Comparison of ENCODE assay signal across 24 cellular contexts in genomic region chr16:52671560-52671959, GRCh38.
DNase-seq lines count a peak whose midpoint lies in the region; ATAC-seq, FAIRE-seq and TF ChIP-seq lines count a peak whose summit lies in the region.
"Had no signal": no experiment of that assay in that cellular context is flagged by ENCODE, and none has a peak within 500 bp of the region (broad histone marks: within the 10 kb centered on the region; RNA-seq: fewer than 3 reads in every experiment).

No MANE protein-coding gene starts in this region.

- FAIRE-seq in K562 (lab: Jason Lieb, UNC): no peak
- FAIRE-seq in pancreas (lab: Jason Lieb, UNC): peak; percentile 23
- FAIRE-seq: A204.1, GM12891, GM18507, H54 had no signal

- no peak overlapping the region for H3K4me2 ChIP-seq in K562 (ENCODE audit: insufficient read depth, low read length)
- H3K4me2 ChIP-seq: BLaER1, GM23338 had no signal

- ATAC-seq in K562 (no peak), pancreas (no peak)
- ATAC-seq: CD8-positive, alpha-beta T cell; GM23338 had no signal

- H3K9ac ChIP-seq in K562 (ENCODE audit: insufficient read depth in 1 of 2, low read depth in 2 of 2, low read length in 2 of 2): no peak overlapping the region
- H3K9ac ChIP-seq: BLaER1 had no signal

- no peaks in the 10 kb centered on the region for H3K27me3 ChIP-seq in K562 (ENCODE audit: control insufficient read depth in 2 of 2, insufficient read depth in 2 of 2, low read length in 2 of 2)
- H3K27me3 ChIP-seq in pancreas: no peaks in the 10 kb centered on the region
- H3K27me3 ChIP-seq: BLaER1 had no signal

- H3K27ac ChIP-seq in K562 (ENCODE audit: extremely low read depth, low read depth, low read length) (no peak overlapping the region), pancreas (no peak overlapping the region)
- H3K27ac ChIP-seq: 22Rv1, BLaER1, C4-2B had no signal

- WGBS in K562 (ENCODE audit: insufficient coverage, low coverage, missing lambda C conversion rate): 0% methylated on average over 1 of the region's 1 CpG
- 76 to 81% methylated on average over 1 of the region's 1 CpG for WGBS in pancreas, 2 donors

- no TSS peak for BruUV-seq in K562 (replicated peaks; lab: Mats Ljungman, UMichigan)

- no peaks in the 10 kb centered on the region for H3K79me2 ChIP-seq in K562 (ENCODE audit: control insufficient read depth, insufficient read depth, low read length)

- no peak overlapping the region for H2AFZ ChIP-seq in K562 (ENCODE audit: low read depth, low read length)
- H2AFZ ChIP-seq: GM23338 had no signal

- CTCF ChIA-PET in K562 (lab: Yijun Ruan, JAX; ENCODE audit: low intra/inter-chr PET ratio): no interaction called here

- H3K4me3 ChIP-seq in K562 (no peak overlapping the region), pancreas (no peak overlapping the region)
- H3K4me3 ChIP-seq: BLaER1, GM23338, HAP-1 had no signal

- DNase-seq in DMS 273 (lab: John Stamatoyannopoulos, UW; ENCODE audit: unreplicated experiment) (peak; percentile 12), DMS 273 treated with DMSO at 0.1 percent for 48 hours (lab: John Stamatoyannopoulos, UW) (no peak), NCI-H2171 treated with DMSO at 0.1 percent for 48 hours (lab: John Stamatoyannopoulos, UW) (peak; percentile 84), K562 (ENCODE audit: extremely low read depth in 1 of 4, low spot score in 3 of 4) (no peak), pancreas (no peak), KBM-7 (no peak), SHP77 treated with DMSO at 0.1 percent for 48 hours (lab: John Stamatoyannopoulos, UW) (no peak)
- DNase-seq in activated CD4-positive, alpha-beta T cell treated with anti-CD3 and anti-CD28 coated beads for 1 hour: no peak
- DNase-seq: Caco-2; CD4-positive, CD25-positive, alpha-beta regulatory T cell; CD8-positive, alpha-beta T cell; DMS53; DMS79 treated with DMSO at 0.1 percent for 48 hours; GF-D8; HFFc6 had no signal

- intact Hi-C loops in K562 (cut with micrococcal nuclease): no loop called here
- intact Hi-C loops in pancreas (cut with DNase I): no loop called here

- H3K36me3 ChIP-seq in K562 (ENCODE audit: control insufficient read depth, insufficient read depth, low read length) (no peaks in the 10 kb centered on the region), pancreas (no peaks in the 10 kb centered on the region)
- H3K36me3 ChIP-seq: BLaER1, HAP-1 had no signal

- H4K20me1 ChIP-seq in K562 (replicated peaks; ENCODE audit: control insufficient read depth, insufficient read depth, low read length): no peaks in the 10 kb centered on the region
- H4K20me1 ChIP-seq: BLaER1 had no signal

- H3K4me1 ChIP-seq in K562 (replicated peaks in 1 of 2; ENCODE audit: control insufficient read depth in 2 of 2, insufficient read depth in 2 of 2, low read length in 2 of 2) (no peaks in the 10 kb centered on the region), pancreas (no peaks in the 10 kb centered on the region)
- H3K4me1 ChIP-seq: BLaER1, Caco-2, HAP-1 had no signal

- no peak for TF ChIP-seq POLR2A in K562 (conservative IDR thresholded peaks at IDR 0.05)

- no peak for TF ChIP-seq RAD21 in K562 (CRISPR knock-in tag; conservative IDR thresholded peaks at IDR 0.05 in 1 of 2, IDR thresholded peaks at IDR 0.05 in 1 of 2)

- no peaks in the 10 kb centered on the region for H3K9me1 ChIP-seq in K562 (ENCODE audit: control insufficient read depth, insufficient read depth, low read length)

- TF ChIP-seq EP300 in K562 (IDR thresholded peaks at IDR 0.05; ENCODE audit: low read length): no peak

- in situ Hi-C loops in K562 (cut with MboI): no loop called here
- in situ Hi-C loops in KBM-7 (cut with MboI; ENCODE audit: low pct_unique_long_range_greater_than_20kb, low sequenced_read_pairs): no loop called here

- TF ChIP-seq CTCF in K562 (IDR thresholded peaks at IDR 0.05 in 2 of 3, conservative IDR thresholded peaks at IDR 0.05 in 1 of 3; ENCODE audit: insufficient read depth in 2 of 3, low read depth in 1 of 3, low read length in 3 of 3) (no peak), pancreas (IDR thresholded peaks at IDR 0.05) (no peak)

- POLR2A ChIA-PET in K562 (lab: Yijun Ruan, JAX): no interaction called here

- no peaks in the 10 kb centered on the region for H3K9me3 ChIP-seq in K562 (replicated peaks; ENCODE audit: control insufficient read depth, insufficient read depth, low read depth, low read length)
- H3K9me3 ChIP-seq in pancreas: no peaks in the 10 kb centered on the region
- H3K9me3 ChIP-seq: BLaER1, Caco-2, HAP-1 had no signal

TF ChIP-seq in K562, 482 proteins besides CTCF, POLR2A, EP300 and RAD21:
- TF ChIP-seq CEBPB (tag; IDR thresholded peaks at IDR 0.05): peak; percentile 67
- TF ChIP-seq SAP30 (IDR thresholded peaks at IDR 0.05; ENCODE audit: borderline replicate concordance, insufficient read depth, low read depth, low read length, poor library complexity, severe bottlenecking): no peak
- TF ChIP-seq CEBPG (CRISPR knock-in tag; IDR thresholded peaks at IDR 0.05): no peak
- peak in 1 of 2 experiments; percentile 75; a peak in 2 of 4 replicates for TF ChIP-seq CEBPG (tag; conservative IDR thresholded peaks at IDR 0.05 in 1 of 2, IDR thresholded peaks at IDR 0.05 in 1 of 2)
- TF ChIP-seq ZNF75A (CRISPR knock-in tag; IDR thresholded peaks at IDR 0.05): no peak

Comparison
In these comparisons a context has a peak if more than half of its experiments do, and no peak if none do; other contexts are left out.
1. DNase-seq: peak in DMS 273 (single experiment) and NCI-H2171 treated with DMSO at 0.1 percent for 48 hours (single experiment); none in DMS 273 treated with DMSO at 0.1 percent for 48 hours (single experiment), K562 (0 of 4), pancreas (0 of 6), KBM-7 (single experiment), activated CD4-positive, alpha-beta T cell treated with anti-CD3 and anti-CD28 coated beads for 1 hour (single experiment) and SHP77 treated with DMSO at 0.1 percent for 48 hours (single experiment).